1 cellular context compared by ENCODE assay signal in genomic region chr17:75456417-75457046, GRCh38.
TF ChIP-seq lines count a peak whose summit lies in the region.

TMEM94 (plus strand) TSS chr17:75456635; CDS start chr17:75471906, 15,271 bp downstream.

TF ChIP-seq in K562, 482 proteins besides CTCF, POLR2A, EP300 and RAD21 (continued from another document):
- TF ChIP-seq ZBTB5 (IDR thresholded peaks at IDR 0.05) (no peak), L3MBTL2 (IDR thresholded peaks at IDR 0.05) (no peak; the same call in 1 of the 2 replicates), ZNF3 (CRISPR knock-in tag; IDR thresholded peaks at IDR 0.05) (no peak), CBX3 (IDR thresholded peaks at IDR 0.05; ENCODE audit: borderline replicate concordance in 1 of 2, low read length in 2 of 2) (no peak), RREB1 (CRISPR knock-in tag; IDR thresholded peaks at IDR 0.05) (no peak), MCM3 (IDR thresholded peaks at IDR 0.05) (no peak), ZBTB12 (CRISPR knock-in tag; IDR thresholded peaks at IDR 0.05) (0 out of 2 replicates have a peak, but pooled peaks have one; percentile 46), ZNF316 (IDR thresholded peaks at IDR 0.05) (no peak), ZNF140 (CRISPR knock-in tag; IDR thresholded peaks at IDR 0.05) (no peak), TGIF2 (CRISPR knock-in tag; IDR thresholded peaks at IDR 0.05) (no peak), SRSF3 (IDR thresholded peaks at IDR 0.05; ENCODE audit: insufficient read depth, low read length) (0 out of 2 replicates have a peak, but pooled peaks have one; percentile 38), POLR2B (IDR thresholded peaks at IDR 0.05; ENCODE audit: low read depth, partially characterized antibody) (peak; percentile 41), ZNF134 (CRISPR knock-in tag; conservative IDR thresholded peaks at IDR 0.05) (no peak), TCF3 (CRISPR knock-in tag; IDR thresholded peaks at IDR 0.05) (no peak), ZNF408 (CRISPR knock-in tag; IDR thresholded peaks at IDR 0.05; ENCODE audit: low read depth) (no peak), RERE (CRISPR knock-in tag; IDR thresholded peaks at IDR 0.05; ENCODE audit: borderline replicate concordance) (no peak), LCOR (CRISPR knock-in tag; IDR thresholded peaks at IDR 0.05) (no peak), FUS (optimal IDR thresholded peaks at IDR 0.05; ENCODE audit: low read depth, low read length) (no peak), CBX2 (IDR thresholded peaks at IDR 0.05; ENCODE audit: insufficient read depth, low read length, poor library complexity, severe bottlenecking) (no peak), REST (CRISPR knock-in tag; IDR thresholded peaks at IDR 0.05; ENCODE audit: low read depth) (no peak), USF2 (CRISPR knock-in tag; IDR thresholded peaks at IDR 0.05) (no peak), MAZ (CRISPR knock-in tag; conservative IDR thresholded peaks at IDR 0.05 in 1 of 2, IDR thresholded peaks at IDR 0.05 in 1 of 2) (peak; percentile 98 to 99), HNRNPLL (IDR thresholded peaks at IDR 0.05; ENCODE audit: low read depth, low read length, poor library complexity, severe bottlenecking) (peak; percentile 23), ZBTB17 (CRISPR knock-in tag; IDR thresholded peaks at IDR 0.05) (0 out of 2 replicates have a peak, but pooled peaks have one; percentile 35), BCL6 (CRISPR knock-in tag; IDR thresholded peaks at IDR 0.05) (no peak), GATAD2A (IDR thresholded peaks at IDR 0.05) (no peak)
